11 cellular contexts compared by ENCODE assay signal in the genomic region with DNA sequence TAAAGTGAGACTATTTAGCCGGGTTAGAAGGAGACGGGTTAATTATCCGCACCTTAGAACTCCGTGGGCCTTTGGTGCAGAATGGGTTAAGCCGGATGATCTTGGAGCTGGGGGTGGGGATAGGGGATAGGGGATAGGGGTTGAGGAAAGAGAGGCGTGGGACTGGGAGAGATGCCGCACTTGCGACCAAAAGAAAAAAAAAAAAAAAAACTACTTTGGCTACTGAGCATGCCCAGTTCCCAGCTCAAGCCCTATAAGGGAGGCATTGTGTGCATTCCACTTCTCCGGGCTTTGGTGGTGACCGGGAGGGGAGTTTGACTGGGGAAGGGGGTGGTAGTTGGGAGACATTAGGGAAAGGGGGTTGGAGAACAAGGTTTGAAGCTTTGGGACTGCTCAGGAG. TPM values are rescaled to one million over a fixed set of nuclear protein-coding genes. Genes with fewer than 3 reads are reported as not detected.
DNase-seq lines count a peak whose midpoint lies in the region; ATAC-seq and TF ChIP-seq lines count a peak whose summit lies in the region.
"Had no signal": no experiment of that assay in that cellular context is flagged by ENCODE, and none has a peak within 500 bp of the region (broad histone marks: within the 10 kb centered on the region; RNA-seq: fewer than 3 reads in every experiment).

A gene with protein sequence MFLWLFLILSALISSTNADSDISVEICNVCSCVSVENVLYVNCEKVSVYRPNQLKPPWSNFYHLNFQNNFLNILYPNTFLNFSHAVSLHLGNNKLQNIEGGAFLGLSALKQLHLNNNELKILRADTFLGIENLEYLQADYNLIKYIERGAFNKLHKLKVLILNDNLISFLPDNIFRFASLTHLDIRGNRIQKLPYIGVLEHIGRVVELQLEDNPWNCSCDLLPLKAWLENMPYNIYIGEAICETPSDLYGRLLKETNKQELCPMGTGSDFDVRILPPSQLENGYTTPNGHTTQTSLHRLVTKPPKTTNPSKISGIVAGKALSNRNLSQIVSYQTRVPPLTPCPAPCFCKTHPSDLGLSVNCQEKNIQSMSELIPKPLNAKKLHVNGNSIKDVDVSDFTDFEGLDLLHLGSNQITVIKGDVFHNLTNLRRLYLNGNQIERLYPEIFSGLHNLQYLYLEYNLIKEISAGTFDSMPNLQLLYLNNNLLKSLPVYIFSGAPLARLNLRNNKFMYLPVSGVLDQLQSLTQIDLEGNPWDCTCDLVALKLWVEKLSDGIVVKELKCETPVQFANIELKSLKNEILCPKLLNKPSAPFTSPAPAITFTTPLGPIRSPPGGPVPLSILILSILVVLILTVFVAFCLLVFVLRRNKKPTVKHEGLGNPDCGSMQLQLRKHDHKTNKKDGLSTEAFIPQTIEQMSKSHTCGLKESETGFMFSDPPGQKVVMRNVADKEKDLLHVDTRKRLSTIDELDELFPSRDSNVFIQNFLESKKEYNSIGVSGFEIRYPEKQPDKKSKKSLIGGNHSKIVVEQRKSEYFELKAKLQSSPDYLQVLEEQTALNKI (minus strand): TSS at position 187 of the 400 bp plus-strand sequence. CDS start 4,993 bp downstream, outside the sequence.

- no peak for TF ChIP-seq CTCF in cardiac fibroblast (IDR thresholded peaks at IDR 0.05; ENCODE audit: low read depth, low read length)
- no peak for TF ChIP-seq CTCF in WERI-Rb-1 (IDR thresholded peaks at IDR 0.05; ENCODE audit: low read depth, low read length)

- DNase-seq in cardiac fibroblast (ENCODE audit: low read depth in 2 of 2): peak in 1 of 2 donors; percentile 76
- DNase-seq in kidney tubule cell (ENCODE audit: low spot score): peak; percentile 44
- DNase-seq in WERI-Rb-1: no peak
- DNase-seq in activated T-helper 2 cell treated with anti-CD3 and anti-CD28 coated beads, Interferon-gamma antibody, Interleukin-2, Interleukin-4, amounts not matched to agents 10 μg/mL and 5 μg/mL and 100 μg/mL, durations not matched to agents 14 hours and 24 hours and 36 hours (ENCODE audit: low spot score): no peak
- DNase-seq: activated CD8-positive, alpha-beta T cell treated with anti-CD3 and anti-CD28 coated beads for 36 hours had no signal

- H3K27me3 Mint-ChIP-seq in activated T-helper 2 cell treated with anti-CD3 and anti-CD28 coated beads, Interferon-gamma antibody, Interleukin-2, Interleukin-4, amounts not matched to agents 10 μg/mL and 5 μg/mL and 100 μg/mL, durations not matched to agents 14 hours and 24 hours and 36 hours (ENCODE audit: low read depth): peaks cover 8% of the 10 kb centered on the region

- peak within 1 kb of the TSS; percentile 59 for H3K4me2 ChIP-seq in skeletal muscle satellite cell (ENCODE audit: low read length)

- ATAC-seq in HG02798 (IDR thresholded peaks at IDR 0.05; ENCODE audit: poor library complexity, unreplicated experiment): no peak
- ATAC-seq in HG02852 (IDR thresholded peaks at IDR 0.05; ENCODE audit: unreplicated experiment): no peak
- ATAC-seq: activated CD8-positive, alpha-beta T cell treated with anti-CD3 and anti-CD28 coated beads for 36 hours had no signal

- H3K27me3 ChIP-seq in HUES64 (ENCODE audit: insufficient read depth, low read length) (peaks cover 27% of the 10 kb centered on the region), skeletal muscle satellite cell (ENCODE audit: control insufficient read depth, insufficient read depth, low read length) (no peaks in the 10 kb centered on the region), WERI-Rb-1 (ENCODE audit: insufficient read depth, low read depth, severe bottlenecking) (peaks cover 50% of the 10 kb centered on the region)

- WGBS in HUES64: 89% methylated on average over 7 of the region's 10 CpGs

- H3K27ac Mint-ChIP-seq in activated T-helper 2 cell treated with anti-CD3 and anti-CD28 coated beads, Interferon-gamma antibody, Interleukin-2, Interleukin-4, amounts not matched to agents 10 μg/mL and 5 μg/mL and 100 μg/mL, durations not matched to agents 14 hours and 24 hours and 36 hours: no peak within 1 kb of the TSS
- H3K27ac Mint-ChIP-seq: activated CD8-positive, alpha-beta T cell treated with anti-CD3 and anti-CD28 coated beads for 36 hours had no signal

- H3K4me3 ChIP-seq in HUES64 (ENCODE audit: low read length) (peak within 1 kb of the TSS; percentile 65), cardiac fibroblast (replicated peaks in 1 of 2; ENCODE audit: low read depth in 2 of 2, low read length in 2 of 2) (peak within 1 kb of the TSS; percentile 26 to 56), skeletal muscle satellite cell (ENCODE audit: low read length) (peak within 1 kb of the TSS; percentile 71), WERI-Rb-1 (ENCODE audit: low read depth, low read length) (no peak within 1 kb of the TSS)
- H3K4me3 ChIP-seq: lung had no signal

- H3K4me3 Mint-ChIP-seq in activated T-helper 2 cell treated with anti-CD3 and anti-CD28 coated beads, Interferon-gamma antibody, Interleukin-2, Interleukin-4, amounts not matched to agents 10 μg/mL and 5 μg/mL and 100 μg/mL, durations not matched to agents 14 hours and 24 hours and 36 hours (ENCODE audit: low read depth): no peak within 1 kb of the TSS
- H3K4me3 Mint-ChIP-seq: activated CD8-positive, alpha-beta T cell treated with anti-CD3 and anti-CD28 coated beads for 36 hours had no signal

- intact Hi-C loops in activated T-helper 2 cell treated with anti-CD3 and anti-CD28 coated beads, Interferon-gamma antibody, Interleukin-2, Interleukin-4, amounts not matched to agents 10 μg/mL and 5 μg/mL and 100 μg/mL, durations not matched to agents 14 hours and 24 hours and 36 hours (cut with micrococcal nuclease): no loop called here

- H3K9me3 ChIP-seq in HUES64 (ENCODE audit: insufficient read depth, low read depth, low read length) (no peaks in the 10 kb centered on the region), skeletal muscle satellite cell (replicated peaks; ENCODE audit: low read length) (no peaks in the 10 kb centered on the region), WERI-Rb-1 (ENCODE audit: severe bottlenecking) (no peaks in the 10 kb centered on the region)

- H3K36me3 ChIP-seq in HUES64 (ENCODE audit: insufficient read depth, low read length): no peaks in the 10 kb centered on the region
- no peaks in the 10 kb centered on the region for H3K36me3 ChIP-seq in skeletal muscle satellite cell (ENCODE audit: insufficient read depth, low read length)
- no peaks in the 10 kb centered on the region for H3K36me3 ChIP-seq in WERI-Rb-1

- H3K9ac ChIP-seq in HUES64 (ENCODE audit: low read depth, low read length): no peak within 1 kb of the TSS
- H3K9ac ChIP-seq in skeletal muscle satellite cell (ENCODE audit: low read depth, low read length): peak within 1 kb of the TSS; percentile 46

- H3K36me3 Mint-ChIP-seq in activated T-helper 2 cell treated with anti-CD3 and anti-CD28 coated beads, Interferon-gamma antibody, Interleukin-2, Interleukin-4, amounts not matched to agents 10 μg/mL and 5 μg/mL and 100 μg/mL, durations not matched to agents 14 hours and 24 hours and 36 hours (ENCODE audit: low read depth): no peaks in the 10 kb centered on the region

- H3K4me1 Mint-ChIP-seq in activated T-helper 2 cell treated with anti-CD3 and anti-CD28 coated beads, Interferon-gamma antibody, Interleukin-2, Interleukin-4, amounts not matched to agents 10 μg/mL and 5 μg/mL and 100 μg/mL, durations not matched to agents 14 hours and 24 hours and 36 hours (ENCODE audit: low read depth): peaks cover 2% of the 10 kb centered on the region

- no peaks in the 10 kb centered on the region for H3K9me3 Mint-ChIP-seq in activated T-helper 2 cell treated with anti-CD3 and anti-CD28 coated beads, Interferon-gamma antibody, Interleukin-2, Interleukin-4, amounts not matched to agents 10 μg/mL and 5 μg/mL and 100 μg/mL, durations not matched to agents 14 hours and 24 hours and 36 hours
- H3K9me3 Mint-ChIP-seq: activated CD8-positive, alpha-beta T cell treated with anti-CD3 and anti-CD28 coated beads for 36 hours had no signal

- H3K4me1 ChIP-seq in HUES64 (ENCODE audit: insufficient read depth, low read length): no peaks in the 10 kb centered on the region; the same call in 1 of the 2 replicates
- H3K4me1 ChIP-seq in skeletal muscle satellite cell (ENCODE audit: control insufficient read depth, insufficient read depth, low read length): no peaks in the 10 kb centered on the region

- no peak within 1 kb of the TSS; the same call in 1 of the 2 replicates for H3K27ac ChIP-seq in HUES64 (ENCODE audit: low read depth, low read length)
- H3K27ac ChIP-seq in WERI-Rb-1: no peak within 1 kb of the TSS
- H3K27ac ChIP-seq: RWPE1 had no signal

RNA-seq across cellular contexts. Expression of the gene that starts here (rescaled TPM):
- 1.3 TPM for polyA plus RNA-seq in HUES64 (2013, experiment 1 of 2)
- polyA plus RNA-seq in HUES64 (2013, experiment 2 of 2): 2.2 TPM
- total RNA-seq in skeletal muscle satellite cell (2012; rRNA removed): 2.0 and 5.7 TPM in 2 replicates
- not detected in 2 replicates for total RNA-seq in activated T-helper 2 cell treated with anti-CD3 and anti-CD28 coated beads, Interferon-gamma antibody, Interleukin-2, Interleukin-4, amounts not matched to agents 10 μg/mL and 5 μg/mL and 100 μg/mL, durations not matched to agents 14 hours and 24 hours and 36 hours
- total RNA-seq: activated CD8-positive, alpha-beta T cell treated with anti-CD3 and anti-CD28 coated beads for 36 hours had no signal
